In genomic region chr2:230721712-230722111, GRCh38 we compare ENCODE assay signal across 9 cellular contexts. TPM values are rescaled to one million over a fixed set of nuclear protein-coding genes. Genes with fewer than 3 reads are reported as not detected.
DNase-seq lines count a peak whose midpoint lies in the region; ATAC-seq and TF ChIP-seq lines count a peak whose summit lies in the region.
"Had no signal": no experiment of that assay in that cellular context is flagged by ENCODE, and none has a peak within 500 bp of the region (broad histone marks: within the 10 kb centered on the region; RNA-seq: fewer than 3 reads in every experiment).

No MANE protein-coding gene starts in this region.

- H3K9me3 ChIP-seq in BLaER1 treated with 17β-estradiol and CSF1 and Interleukin-3, amounts not matched to agents 10 nM and 100 nM (replicated peaks in 1 of 11) = peaks cover 0 to 9% (median 0%) of the 10 kb centered on the region in 11 experiments; a peak in 3 of 22 replicates
- no peaks in the 10 kb centered on the region for H3K9me3 ChIP-seq in OCI-LY1 (ENCODE audit: low read length)
- H3K9me3 ChIP-seq: HAP-1 had no signal

- CTCF ChIA-PET in RWPE1 (lab: Yijun Ruan, JAX) = interaction anchor here (1.2 kb wide), 1 partner anchor 12 kb away, joined by 5 read pairs; no protein-coding TSS in a partner anchor

- peaks cover 58 to 100% (median 96%) of the 10 kb centered on the region in 11 experiments for H4K20me1 ChIP-seq in BLaER1 treated with 17β-estradiol and CSF1 and Interleukin-3, amounts not matched to agents 10 nM and 100 nM
- no peaks in the 10 kb centered on the region for H4K20me1 ChIP-seq in OCI-LY1 (ENCODE audit: insufficient read depth, low read length)

- ATAC-seq in GM21526 (IDR thresholded peaks at IDR 0.05; ENCODE audit: low FRiP score, unreplicated experiment) = peak; percentile 45
- ATAC-seq in HG03025 (IDR thresholded peaks at IDR 0.05; ENCODE audit: low FRiP score, unreplicated experiment) = no peak

- peaks cover 56 to 83% (median 64%) of the 10 kb centered on the region in 10 experiments for H3K4me1 ChIP-seq in BLaER1 treated with 17β-estradiol and CSF1 and Interleukin-3, amounts not matched to agents 10 nM and 100 nM
- peaks cover 60% of the 10 kb centered on the region for H3K4me1 ChIP-seq in OCI-LY1 (ENCODE audit: insufficient read depth, low read length, severe bottlenecking)

- H3K4me2 ChIP-seq in BLaER1 treated with 17β-estradiol and CSF1 and Interleukin-3, amounts not matched to agents 10 nM and 100 nM = peak overlapping the region; percentile 63 to 91 (median 74)
- H3K4me2 ChIP-seq in OCI-LY1 (ENCODE audit: low read length) = peak overlapping the region; percentile 5; the same call in 1 of the 2 replicates

- H3K36me3 ChIP-seq in BLaER1 treated with 17β-estradiol and CSF1 and Interleukin-3, amounts not matched to agents 10 nM and 100 nM = peaks cover 37 to 76% (median 58%) of the 10 kb centered on the region in 11 experiments
- H3K36me3 ChIP-seq in OCI-LY1 (ENCODE audit: insufficient read depth, low read length) = peaks cover 40% of the 10 kb centered on the region

- no peaks in the 10 kb centered on the region for H3K9me2 ChIP-seq in OCI-LY1 (ENCODE audit: low read depth, low read length)

- 0 out of 20 replicates have a peak overlapping the region, but pooled peaks of 1 of the 10 experiments have one; percentile 14 for H3K4me3 ChIP-seq in BLaER1 treated with 17β-estradiol and CSF1 and Interleukin-3, amounts not matched to agents 10 nM and 100 nM
- H3K4me3 ChIP-seq in OCI-LY1 (ENCODE audit: low read depth, low read length, poor library complexity, severe bottlenecking) (no peak overlapping the region), fibroblast of villous mesenchyme (ENCODE audit: low read depth, low read length) (no peak overlapping the region)
- H3K4me3 ChIP-seq: HAP-1 had no signal

- no peaks in the 10 kb centered on the region for H3F3A ChIP-seq in OCI-LY1 (ENCODE audit: insufficient read depth, low read length)

- H3K27me3 ChIP-seq in BLaER1 treated with 17β-estradiol and CSF1 and Interleukin-3, amounts not matched to agents 10 nM and 100 nM = no peaks in the 10 kb centered on the region
- no peaks in the 10 kb centered on the region for H3K27me3 ChIP-seq in OCI-LY1 (ENCODE audit: insufficient read depth, low read length)

- POLR2A ChIA-PET in RWPE1 (lab: Yijun Ruan, JAX; ENCODE audit: low non-redundant PET) = no interaction called here

- H3K9ac ChIP-seq in BLaER1 treated with 17β-estradiol and CSF1 and Interleukin-3, amounts not matched to agents 10 nM and 100 nM = peak overlapping the region in 8 of 11 experiments; percentile 1 to 43 (median 23); a peak in 6 of 22 replicates
- H3K9ac ChIP-seq in OCI-LY1 (ENCODE audit: low read length) = no peak overlapping the region

- no peak overlapping the region for H2AFZ ChIP-seq in OCI-LY1 (ENCODE audit: low read length)

- TF ChIP-seq CTCF in OCI-LY1 (IDR thresholded peaks at IDR 0.05; ENCODE audit: low read length) (no peak), fibroblast of villous mesenchyme (IDR thresholded peaks at IDR 0.05; ENCODE audit: insufficient read depth, low read depth, low read length) (no peak), RWPE1 (conservative IDR thresholded peaks at IDR 0.05; ENCODE audit: low read depth) (no peak)

- peak overlapping the region in 9 of 11 experiments; percentile 15 to 60 (median 45); a peak in 14 of 22 replicates for H3K27ac ChIP-seq in BLaER1 treated with 17β-estradiol and CSF1 and Interleukin-3, amounts not matched to agents 10 nM and 100 nM
- H3K27ac ChIP-seq in OCI-LY1 (ENCODE audit: low read depth, low read length, poor library complexity, severe bottlenecking) (peak overlapping the region; percentile 32), RWPE1 (no peak overlapping the region)

- DNase-seq in fibroblast of villous mesenchyme (ENCODE audit: low read depth) = peak; percentile 31
- DNase-seq in NCI-H2196 treated with DMSO at 0.1 percent for 48 hours (lab: John Stamatoyannopoulos, UW; ENCODE audit: unreplicated experiment) = no peak
- DNase-seq in RWPE1 (ENCODE audit: low spot score) = no peak
- no peak for DNase-seq in cerebellum (ENCODE audit: low spot score)

- peaks cover 82% of the 10 kb centered on the region for H3K79me2 ChIP-seq in OCI-LY1 (ENCODE audit: insufficient read depth, low read length)

RNA-seq across cellular contexts. Expression of gene CAB39, which starts 9.1 kb away (rescaled TPM):
- total RNA-seq in fibroblast of villous mesenchyme (51.2 and 86.4 TPM in 2 replicates), cerebellum (98.3 TPM)
